8 cellular contexts compared by ENCODE assay signal in the genomic region with DNA sequence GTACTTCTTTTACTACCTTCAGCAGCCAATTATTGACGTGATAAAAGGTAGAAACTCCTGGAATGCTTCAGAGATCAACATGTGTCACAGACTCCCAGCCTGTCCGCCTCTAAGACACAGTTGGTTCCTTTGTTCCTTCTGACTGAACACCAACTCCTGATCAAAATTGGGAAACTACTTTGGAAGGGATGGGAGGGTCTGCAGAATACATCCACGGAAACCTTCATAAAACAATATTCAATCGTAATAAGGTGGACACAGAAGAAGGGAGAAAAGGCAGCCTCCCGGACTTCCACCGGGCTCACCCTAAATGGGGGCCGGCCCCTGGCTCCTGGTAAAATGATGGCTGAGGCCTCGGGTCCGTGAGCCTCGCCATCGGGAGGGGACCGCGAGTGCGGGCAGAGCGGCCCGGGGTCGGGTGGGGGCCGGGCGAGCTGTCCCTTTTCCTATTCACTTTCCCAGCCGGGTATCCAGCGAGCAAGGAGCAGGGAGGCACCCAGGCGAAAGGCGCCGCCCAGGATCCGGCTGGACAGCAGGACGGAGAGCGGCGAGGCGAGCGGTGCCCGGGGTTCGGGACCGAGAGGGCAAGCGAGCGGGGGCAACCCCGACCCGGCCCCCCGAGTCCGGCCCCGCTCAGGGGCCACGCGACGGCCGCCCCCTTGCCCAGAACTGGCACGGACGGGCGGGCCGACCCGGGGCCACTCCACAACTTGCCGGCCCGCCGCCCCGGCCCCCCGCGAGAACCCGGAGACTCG. TPM values are rescaled to one million over a fixed set of nuclear protein-coding genes. Genes with fewer than 3 reads are reported as not detected.
DNase-seq lines count a peak whose midpoint lies in the region; ATAC-seq, FAIRE-seq and TF ChIP-seq lines count a peak whose summit lies in the region.

No MANE protein-coding gene starts in this region.

- H2AFZ ChIP-seq in GM23338 (peak overlapping the region; percentile 35), GM12878 (ENCODE audit: control insufficient read depth, low read depth, low read length) (peak overlapping the region; percentile 19)

- no TSS peak for BruUV-seq in GM12878 (replicated peaks; lab: Mats Ljungman, UMichigan)

- no peak for TF ChIP-seq CTCF in GM23338 (conservative IDR thresholded peaks at IDR 0.05; ENCODE audit: low read depth in 2 of 2)
- TF ChIP-seq CTCF in GM12878 (IDR thresholded peaks at IDR 0.05 in 2 of 3, conservative IDR thresholded peaks at IDR 0.05 in 1 of 3; ENCODE audit: control insufficient read depth in 2 of 3, extremely low read depth in 1 of 3, insufficient read depth in 1 of 3, low read depth in 3 of 3, low read length in 3 of 3) = no peak

- no peak for TF ChIP-seq POLR2A in GM12878 (IDR thresholded peaks at IDR 0.05; ENCODE audit: low read depth, low read length)

- in situ Hi-C loops in GM12878 (cut with MboI) = loop anchor here (10.0 kb wide), 1 partner anchor 421 kb away; no protein-coding TSS in a partner anchor

- no peak for FAIRE-seq in GM12878 (lab: Jason Lieb, UNC)

- H3K4me2 ChIP-seq in GM23338 (peak overlapping the region; percentile 82), GM12878 (ENCODE audit: control insufficient read depth, insufficient read depth) (peak overlapping the region; percentile 89)

- DNase-seq in ELF-1 (ENCODE audit: low read depth, low spot score) = peak; percentile 64
- peak; percentile 66 for DNase-seq in GM23338 (ENCODE audit: low spot score)
- peak; percentile 55 to 66 for DNase-seq in NCI-H526 (lab: John Stamatoyannopoulos, UW)
- no peak for DNase-seq in GM12878 (ENCODE audit: low read depth, low spot score)
- DNase-seq in iPS DF 6.9 (ENCODE audit: low read depth, low spot score) = no peak
- DNase-seq in mesenteric fat pad (ENCODE audit: low spot score) = no peak
- DNase-seq in effector CD8-positive, alpha-beta T cell (lab: John Stamatoyannopoulos, UW) = no peak

- H3K9ac ChIP-seq in GM12878 (ENCODE audit: control insufficient read depth, insufficient read depth, low read length) (peak overlapping the region; percentile 88), rectal smooth muscle tissue (ENCODE audit: low read length) (peak overlapping the region; percentile 81)

- SMC1A ChIA-PET in GM12878 (lab: Charles Lee; ENCODE audit: uncharacterized antibody, unreplicated experiment) = interaction anchor here (1.3 kb wide), 1 partner anchor 12 kb away, joined by 5 read pairs; no protein-coding TSS in a partner anchor

- H3K4me3 Mint-ChIP-seq in GM23338 = peak overlapping the region; percentile 93

- CTCF ChIA-PET in GM12878 (lab: Yijun Ruan, JAX) = no interaction called here

- no peak overlapping the region for H3K27ac ChIP-seq in GM23338 (ENCODE audit: low read depth)
- peak overlapping the region; percentile 63 for H3K27ac ChIP-seq in GM12878 (ENCODE audit: control insufficient read depth, insufficient read depth)
- no peak overlapping the region for H3K27ac ChIP-seq in iPS DF 6.9 (ENCODE audit: low read length)
- H3K27ac ChIP-seq in rectal smooth muscle tissue (ENCODE audit: low read depth, low read length) = peak overlapping the region; percentile 94

- H3K4me1 ChIP-seq in GM23338 (ENCODE audit: insufficient read depth) = peaks cover 48% of the 10 kb centered on the region
- H3K4me1 ChIP-seq in GM12878 (ENCODE audit: control insufficient read depth, insufficient read depth, low read length) = no peaks in the 10 kb centered on the region
- H3K4me1 ChIP-seq in iPS DF 6.9 (ENCODE audit: control insufficient read depth, insufficient read depth, low read length) = no peaks in the 10 kb centered on the region; the same call in 1 of the 2 replicates
- peaks cover 5% of the 10 kb centered on the region for H3K4me1 ChIP-seq in rectal smooth muscle tissue (ENCODE audit: control insufficient read depth, insufficient read depth, low read length)

- H3K27me3 ChIP-seq in GM23338 (ENCODE audit: insufficient read depth) (peaks cover 34% of the 10 kb centered on the region), GM12878 (replicated peaks in 1 of 2; ENCODE audit: control insufficient read depth in 2 of 2, insufficient read depth in 2 of 2, low read length in 1 of 2) (peaks cover 0 to 5% of the 10 kb centered on the region in 2 experiments; a peak in 1 of 4 replicates), iPS DF 6.9 (ENCODE audit: control insufficient read depth, insufficient read depth, low read length) (no peaks in the 10 kb centered on the region; the same call in 1 of the 2 replicates), rectal smooth muscle tissue (ENCODE audit: control insufficient read depth, insufficient read depth, low read length) (no peaks in the 10 kb centered on the region)

- ATAC-seq in GM23338 = peak; percentile 35
- ATAC-seq in GM12878 = peak; percentile 6

- no peaks in the 10 kb centered on the region for H3K9me3 Mint-ChIP-seq in GM23338

- intact Hi-C loops in GM12878 (cut with micrococcal nuclease; ENCODE audit: unreplicated experiment) = loop anchor here (1.0 to 10.0 kb wide), 5 partner anchors 195 to 671 kb away; a partner anchor contains a TSS

- H3F3A ChIP-seq in GM23338 (replicated peaks; ENCODE audit: low read depth) = no peaks in the 10 kb centered on the region

- H3K4me1 Mint-ChIP-seq in GM23338 = peaks cover 52% of the 10 kb centered on the region

- TF ChIP-seq EP300 in GM12878 (IDR thresholded peaks at IDR 0.05; ENCODE audit: borderline replicate concordance in 1 of 2, control insufficient read depth in 1 of 2, low read depth in 2 of 2, low read length in 2 of 2) = no peak

- H3K9me3 ChIP-seq in GM12878 (replicated peaks; ENCODE audit: control insufficient read depth, insufficient read depth, low read length) = no peaks in the 10 kb centered on the region
- no peaks in the 10 kb centered on the region for H3K9me3 ChIP-seq in iPS DF 6.9 (ENCODE audit: control insufficient read depth, insufficient read depth, low read length)

- 6% methylated on average over 31 of the region's 57 CpGs for WGBS in GM12878 (ENCODE audit: insufficient coverage, insufficient replicate concordance, low lambda C conversion rate, missing lambda C conversion rate)
- no CpG with 5 or more reads among the region's 57 CpGs for WGBS in iPS DF 6.9 (ENCODE audit: insufficient coverage, insufficient read length)

- H4K20me1 ChIP-seq in GM23338 (replicated peaks; ENCODE audit: insufficient read depth) (no peaks in the 10 kb centered on the region), GM12878 (ENCODE audit: control insufficient read depth, insufficient read depth) (no peaks in the 10 kb centered on the region)

- H3K36me3 ChIP-seq in GM23338 (ENCODE audit: insufficient read depth) = no peaks in the 10 kb centered on the region
- H3K36me3 ChIP-seq in GM12878 (ENCODE audit: control insufficient read depth in 2 of 2, insufficient read depth in 2 of 2, low read length in 1 of 2) = no peaks in the 10 kb centered on the region
- H3K36me3 ChIP-seq in iPS DF 6.9 (ENCODE audit: control insufficient read depth, insufficient read depth, low read length) = no peaks in the 10 kb centered on the region
- no peaks in the 10 kb centered on the region for H3K36me3 ChIP-seq in rectal smooth muscle tissue (ENCODE audit: control insufficient read depth, insufficient read depth, low read length)

- peak overlapping the region; percentile 77 for H3K4me3 ChIP-seq in GM23338
- peak overlapping the region; percentile 83 for H3K4me3 ChIP-seq in GM12878
- peak overlapping the region; percentile 63 for H3K4me3 ChIP-seq in iPS DF 6.9 (ENCODE audit: low read length)
- peak overlapping the region; percentile 87 for H3K4me3 ChIP-seq in rectal smooth muscle tissue (ENCODE audit: low read length)

- no peak for TF ChIP-seq RAD21 in GM12878 (IDR thresholded peaks at IDR 0.05; ENCODE audit: insufficient read depth, low read depth, low read length)

- no peaks in the 10 kb centered on the region for H3K9me2 ChIP-seq in GM23338 (ENCODE audit: insufficient read depth)

- H3K79me2 ChIP-seq in GM23338 (replicated peaks; ENCODE audit: insufficient read depth) (peaks cover 50% of the 10 kb centered on the region), GM12878 (ENCODE audit: control insufficient read depth, insufficient read depth, low read length) (peaks cover 56% of the 10 kb centered on the region)

- peaks cover 13% of the 10 kb centered on the region for H3K27me3 Mint-ChIP-seq in GM23338 (ENCODE audit: insufficient read depth, low read depth, poor library complexity)

- H3K36me3 Mint-ChIP-seq in GM23338 (ENCODE audit: low read depth) = no peaks in the 10 kb centered on the region; the same call in 2 of the 3 replicates

- no peak overlapping the region; the same call in 1 of the 2 replicates for H3K27ac Mint-ChIP-seq in GM23338

- RAD21 ChIA-PET in GM12878 (lab: Charles Lee; ENCODE audit: unreplicated experiment) = interaction anchor here (1.1 to 1.7 kb wide), 2 partner anchors 139 to 187 kb away, joined by 3 to 5 read pairs; no protein-coding TSS in a partner anchor

- POLR2A ChIA-PET in GM12878 (lab: Charles Lee) = no interaction called here

TF ChIP-seq in GM23338, 12 proteins besides CTCF, POLR2A, EP300 and RAD21 (continues in another document):
- TF ChIP-seq JUNB (IDR thresholded peaks at IDR 0.05; ENCODE audit: unreplicated experiment) (no peak), STAT1 (IDR thresholded peaks at IDR 0.05; ENCODE audit: unreplicated experiment) (no peak), POLR2AphosphoS5 (IDR thresholded peaks at IDR 0.05; ENCODE audit: low read depth) (no peak)

RNA-seq across cellular contexts. Expression of a gene that starts 0.8 kb away (rescaled TPM):
- total RNA-seq in GM23338 (2014; rRNA removed; shearing (Covaris generic)) = 8.9 and 9.0 TPM in 2 replicates
- polyA plus RNA-seq in GM23338 (2016; fragmentation: Nextera tagmentation; extraction: Ambion mirVana) = 2.3 and 3.0 TPM in 2 replicates
- total RNA-seq in GM12878 (2013; cell fraction: nucleolus; rRNA removed) = 59.2 and 62.6 TPM in 2 replicates
- 18.0 and 20.2 TPM in 2 replicates for total RNA-seq in GM12878 (2014; rRNA removed)
- 25.7 and 26.1 TPM in 2 replicates for total RNA-seq in GM12878 (2014; rRNA removed; fragmentation: Illumina TruSeq; extraction: Trizol)
- total RNA-seq in GM12878 (2021) = 22.9 and 23.4 TPM in 2 replicates
- 5.8 TPM for polyA plus RNA-seq in GM12878 (2011; ENCODE audit: low read depth)
- 10.0 and 13.8 TPM in 2 replicates for polyA plus RNA-seq in GM12878 (2011; rRNA removed)
- 3.5 and 3.7 TPM in 2 replicates for polyA plus RNA-seq in GM12878 (2011; cell fraction: cytosol; rRNA removed)
- 9.3 and 10.4 TPM in 2 replicates for polyA plus RNA-seq in GM12878 (2011; cell fraction: nucleus; rRNA removed)
- polyA plus RNA-seq in GM12878 (2012) = 7.4 and 8.1 TPM in 2 replicates
- polyA plus RNA-seq in GM12878 (2014; fragmentation: Illumina TruSeq; extraction: Trizol) = 12.5 and 15.6 TPM in 2 replicates
- 1 to 10 TPM; 2.9 to 4.0 TPM for polyA plus RNA-seq in GM12878 (2014; fragmentation: Nextera tagmentation; extraction: Ambion mirVana)
- polyA plus RNA-seq in GM12878 (2014; rRNA removed) = 6.3 and 6.8 TPM in 2 replicates
- polyA plus RNA-seq in GM12878 (2016; fragmentation: Nextera tagmentation; extraction: Ambion mirVana) = 1 to 10 TPM; 4.1 to 8.6 TPM
- 20.1 and 37.1 TPM in 2 replicates for polyA minus RNA-seq in GM12878 (2011; rRNA and poly(A)+ RNA removed)
- polyA minus RNA-seq in GM12878 (2011; cell fraction: cytosol; rRNA and poly(A)+ RNA removed) = 6.1 and 9.5 TPM in 2 replicates
- polyA minus RNA-seq in GM12878 (2011; cell fraction: nucleus; rRNA and poly(A)+ RNA removed) = 15.2 and 19.6 TPM in 2 replicates
- total RNA-seq in mesenteric fat pad = 57.8 TPM

Comparison
In these comparisons a context has a peak if more than half of its experiments do, and no peak if none do; other contexts are left out.
1. DNase-seq: peak in ELF-1 (single experiment), GM23338 (single experiment) and NCI-H526 (2 of 2); none in GM12878 (single experiment), iPS DF 6.9 (single experiment), mesenteric fat pad (single experiment) and effector CD8-positive, alpha-beta T cell (single experiment).
2. H3K27ac ChIP-seq: peak in GM12878 (single experiment) and rectal smooth muscle tissue (single experiment); none in GM23338 (single experiment) and iPS DF 6.9 (single experiment).
3. Peak in every context shown above with its lines, with median percentiles within 50 percentile points of each other: H3K4me3 ChIP-seq.